ENCODE assay signal across 12 cellular contexts in genomic region chr5:133938932-133939331, GRCh38. TPM values are rescaled to one million over a fixed set of nuclear protein-coding genes. Genes with fewer than 3 reads are reported as not detected.
DNase-seq lines count a peak whose midpoint lies in the region; ATAC-seq, FAIRE-seq and TF ChIP-seq lines count a peak whose summit lies in the region.
"Had no signal": no experiment of that assay in that cellular context is flagged by ENCODE, and none has a peak within 500 bp of the region (broad histone marks: within the 10 kb centered on the region; RNA-seq: fewer than 3 reads in every experiment).

No MANE protein-coding gene starts in this region.

- peaks cover 7% of the 10 kb centered on the region for H3K4me1 Mint-ChIP-seq in Caco-2 (ENCODE audit: low read depth, unreplicated experiment)

- peaks cover 17% of the 10 kb centered on the region for H3K9me3 Mint-ChIP-seq in Caco-2 (ENCODE audit: unreplicated experiment)

- TF ChIP-seq CTCF in GM12865 (IDR thresholded peaks at IDR 0.05; ENCODE audit: insufficient read depth, low read depth, low read length, missing control alignments) (no peak), body of pancreas (IDR thresholded peaks at IDR 0.05) (no peak), Caco-2 (IDR thresholded peaks at IDR 0.05; ENCODE audit: insufficient read depth in 1 of 2, low read depth in 1 of 2, low read length in 1 of 2, severe bottlenecking in 1 of 2, unreplicated experiment in 1 of 2) (no peak), WERI-Rb-1 (IDR thresholded peaks at IDR 0.05; ENCODE audit: low read depth, low read length) (no peak)

- ATAC-seq in GM19467 (IDR thresholded peaks at IDR 0.05; ENCODE audit: unreplicated experiment) = peak; percentile 46
- ATAC-seq in HG03095 (IDR thresholded peaks at IDR 0.05; ENCODE audit: unreplicated experiment) = peak; percentile 62
- peak; percentile 24 for ATAC-seq in body of pancreas

- no peak for FAIRE-seq in frontal cortex (lab: Jason Lieb, UNC)

- POLR2A ChIA-PET in Caco-2 (lab: Charles Lee) = no interaction called here

- peaks cover 27% of the 10 kb centered on the region for H3K4me1 ChIP-seq in body of pancreas
- peaks cover 22% of the 10 kb centered on the region for H3K4me1 ChIP-seq in Caco-2

- no peaks in the 10 kb centered on the region for H3K9me3 ChIP-seq in body of pancreas
- H3K9me3 ChIP-seq in Caco-2 = no peaks in the 10 kb centered on the region
- H3K9me3 ChIP-seq in WERI-Rb-1 (ENCODE audit: severe bottlenecking) = no peaks in the 10 kb centered on the region
- H3K9me3 ChIP-seq: tibial nerve had no signal

- CTCF ChIA-PET in Caco-2 (lab: Charles Lee) = no interaction called here

- no peak overlapping the region for H3K4me3 ChIP-seq in GM12865 (ENCODE audit: low read depth, low read length)
- H3K4me3 ChIP-seq in body of pancreas = no peak overlapping the region
- H3K4me3 ChIP-seq in Caco-2 (ENCODE audit: low read depth, low read length) = no peak overlapping the region
- no peak overlapping the region for H3K4me3 ChIP-seq in WERI-Rb-1 (ENCODE audit: low read depth, low read length)
- H3K4me3 ChIP-seq: GM23248, tibial nerve had no signal

- 41 to 48% methylated on average over 3 of the region's 3 CpGs for WGBS in body of pancreas, 2 donors

- H3K27ac Mint-ChIP-seq in Caco-2 (ENCODE audit: unreplicated experiment) = no peak overlapping the region

- peak; percentile 72 for DNase-seq in GM12865 (ENCODE audit: low read depth)
- no peak for DNase-seq in body of pancreas
- no peak for DNase-seq in globus pallidus (ENCODE audit: low spot score)
- no peak for DNase-seq in frontal cortex (ENCODE audit: low spot score in 2 of 2)
- DNase-seq in Caco-2 = no peak
- no peak for DNase-seq in WERI-Rb-1
- DNase-seq: CD4-positive, CD25-positive, alpha-beta regulatory T cell; GM23248; NCI-H1092 had no signal

- intact Hi-C loops in body of pancreas (cut with DNase I) (no loop called here), Caco-2 (cut with micrococcal nuclease; ENCODE audit: unreplicated experiment) (no loop called here)

- H3K27me3 ChIP-seq in body of pancreas = no peaks in the 10 kb centered on the region
- H3K27me3 ChIP-seq in Caco-2 (replicated peaks; ENCODE audit: control insufficient read depth, insufficient read depth, low read length) = no peaks in the 10 kb centered on the region
- H3K27me3 ChIP-seq in WERI-Rb-1 (ENCODE audit: insufficient read depth, low read depth, severe bottlenecking) = no peaks in the 10 kb centered on the region
- H3K27me3 ChIP-seq: tibial nerve had no signal

- H3K36me3 ChIP-seq in body of pancreas (replicated peaks in 1 of 2; ENCODE audit: insufficient read depth in 1 of 2, low read depth in 2 of 2) = no peaks in the 10 kb centered on the region
- no peaks in the 10 kb centered on the region for H3K36me3 ChIP-seq in Caco-2 (ENCODE audit: control insufficient read depth, insufficient read depth, low read length)
- H3K36me3 ChIP-seq in WERI-Rb-1 = no peaks in the 10 kb centered on the region
- H3K36me3 ChIP-seq: tibial nerve had no signal

- no peak overlapping the region for H3K4me3 Mint-ChIP-seq in Caco-2 (ENCODE audit: unreplicated experiment)
- H3K4me3 Mint-ChIP-seq: CD4-positive, CD25-positive, alpha-beta regulatory T cell had no signal

- no peaks in the 10 kb centered on the region for H3K36me3 Mint-ChIP-seq in Caco-2 (ENCODE audit: insufficient read depth, unreplicated experiment)
- H3K36me3 Mint-ChIP-seq: CD4-positive, CD25-positive, alpha-beta regulatory T cell had no signal

- TF ChIP-seq POLR2A in body of pancreas (IDR thresholded peaks at IDR 0.05) = no peak

- H3K27ac ChIP-seq in body of pancreas (peak overlapping the region in 3 of 4 donors; percentile 6 to 62 (median 32)), WERI-Rb-1 (no peak overlapping the region)
- H3K27ac ChIP-seq: GM23248, tibial nerve had no signal

- no TSS peak for BruUV-seq in Caco-2 (replicated peaks; lab: Mats Ljungman, UMichigan)

- H3K27me3 Mint-ChIP-seq in Caco-2 (ENCODE audit: insufficient read depth, unreplicated experiment) = no peaks in the 10 kb centered on the region
- H3K27me3 Mint-ChIP-seq: CD4-positive, CD25-positive, alpha-beta regulatory T cell had no signal

RNA-seq across cellular contexts. Expression of gene C5orf15, which starts 29.5 kb away (rescaled TPM):
- total RNA-seq in body of pancreas (10 to 100 TPM; 20.4 to 28.0 TPM), frontal cortex (64.4 TPM), Caco-2 (2022) (35.6 and 41.4 TPM in 2 replicates)
